ENCODE assay signal across 7 cellular contexts in the genomic region with DNA sequence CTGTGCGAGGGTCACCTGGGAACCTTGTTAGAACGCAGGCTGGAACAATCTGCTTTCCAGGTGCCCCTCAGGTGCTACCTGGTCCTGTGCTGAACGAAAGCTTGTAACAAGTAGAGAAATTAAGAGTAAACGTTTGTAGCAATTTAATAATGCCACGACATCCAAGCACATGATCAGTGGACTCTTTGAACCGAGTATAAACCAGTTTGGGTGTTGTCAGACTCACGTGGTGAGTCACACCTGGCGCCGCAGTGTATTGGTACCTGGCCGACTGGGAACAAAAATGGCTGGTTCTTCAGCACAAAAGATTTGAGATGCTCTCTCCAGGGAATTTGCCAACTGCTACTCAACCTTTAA. TPM values are rescaled to one million over a fixed set of nuclear protein-coding genes. Genes with fewer than 3 reads are reported as not detected.
DNase-seq lines count a peak whose midpoint lies in the region; ATAC-seq and TF ChIP-seq lines count a peak whose summit lies in the region.

No MANE protein-coding gene starts in this region.

- no peak for TF ChIP-seq EP300 in sigmoid colon (IDR thresholded peaks at IDR 0.05)

- H3K4me1 ChIP-seq in HAP-1 (peaks cover 30% of the 10 kb centered on the region), Panc1 (ENCODE audit: control insufficient read depth, insufficient read depth, low read length) (peaks cover 21% of the 10 kb centered on the region), sigmoid colon (peaks cover 0 to 30% (median 27%) of the 10 kb centered on the region in 4 donors)
- H3K4me1 ChIP-seq in CD8-positive, alpha-beta memory T cell (ENCODE audit: insufficient read depth, low read length) = no peaks in the 10 kb centered on the region

- no TSS peak for BruUV-seq in Panc1 (replicated peaks; lab: Mats Ljungman, UMichigan)

- peaks cover 42 to 69% of the 10 kb centered on the region in 2 donors for H3K27me3 Mint-ChIP-seq in CD8-positive, alpha-beta memory T cell

- TF ChIP-seq CTCF in Panc1 (IDR thresholded peaks at IDR 0.05) = no peak
- no peak for TF ChIP-seq CTCF in fibroblast of villous mesenchyme (IDR thresholded peaks at IDR 0.05; ENCODE audit: insufficient read depth, low read depth, low read length)
- TF ChIP-seq CTCF in sigmoid colon (IDR thresholded peaks at IDR 0.05) = no peak

- H3K27me3 ChIP-seq in HAP-1 (ENCODE audit: low read depth) (no peaks in the 10 kb centered on the region; the same call in 1 of the 2 replicates), Panc1 (ENCODE audit: control insufficient read depth, insufficient read depth, low read length) (peaks cover 9% of the 10 kb centered on the region), sigmoid colon (peaks cover 25 to 51% (median 43%) of the 10 kb centered on the region in 3 donors)
- H3K27me3 ChIP-seq in CD8-positive, alpha-beta memory T cell (ENCODE audit: insufficient read depth, low read length, poor library complexity, severe bottlenecking) = peaks cover 8% of the 10 kb centered on the region

- ATAC-seq in Panc1 = no peak

- 8 to 32% methylated on average over 10 of the region's 10 CpGs for WGBS in sigmoid colon, 2 donors

- H3K36me3 ChIP-seq in HAP-1 (replicated peaks) = no peaks in the 10 kb centered on the region
- peaks cover 6% of the 10 kb centered on the region for H3K36me3 ChIP-seq in Panc1 (ENCODE audit: control insufficient read depth, insufficient read depth, low read length)
- no peaks in the 10 kb centered on the region for H3K36me3 ChIP-seq in sigmoid colon
- H3K36me3 ChIP-seq in CD8-positive, alpha-beta memory T cell (ENCODE audit: insufficient read depth, low read length) = no peaks in the 10 kb centered on the region

- peak overlapping the region in 1 of 8 donors; percentile 56 for H3K27ac Mint-ChIP-seq in CD8-positive, alpha-beta memory T cell

- DNase-seq in HAP-1 (ENCODE audit: low spot score in 2 of 2) (no peak), Panc1 (ENCODE audit: low read depth, low spot score) (no peak), fibroblast of villous mesenchyme (ENCODE audit: low read depth) (no peak), sigmoid colon (no peak), occipital lobe (lab: John Stamatoyannopoulos, UW) (no peak), midbrain (lab: John Stamatoyannopoulos, UW) (no peak)
- no peak for DNase-seq in CD8-positive, alpha-beta memory T cell

- H3K4me1 Mint-ChIP-seq in CD8-positive, alpha-beta memory T cell = peaks cover 14 to 30% (median 17%) of the 10 kb centered on the region in 3 donors

- CTCF ChIA-PET in Panc1 (lab: Charles Lee) = no interaction called here
- CTCF ChIA-PET in CD8-positive, alpha-beta memory T cell (lab: Charles Lee) = no interaction called here

- H3K9me3 ChIP-seq in HAP-1 (no peaks in the 10 kb centered on the region), Panc1 (ENCODE audit: control insufficient read depth, insufficient read depth, low read depth, low read length) (no peaks in the 10 kb centered on the region), sigmoid colon (no peaks in the 10 kb centered on the region)
- no peaks in the 10 kb centered on the region for H3K9me3 ChIP-seq in CD8-positive, alpha-beta memory T cell (ENCODE audit: low read length)

- no peaks in the 10 kb centered on the region for H3K36me3 Mint-ChIP-seq in CD8-positive, alpha-beta memory T cell

- POLR2A ChIA-PET in Panc1 (lab: Charles Lee) = no interaction called here
- POLR2A ChIA-PET in CD8-positive, alpha-beta memory T cell (lab: Charles Lee) = no interaction called here

- H3K4me3 ChIP-seq in HAP-1 (peak overlapping the region; percentile 87), Panc1 (ENCODE audit: low read depth in 2 of 2, low read length in 2 of 2) (peak overlapping the region; percentile 90 to 97), fibroblast of villous mesenchyme (ENCODE audit: low read depth, low read length) (peak overlapping the region; percentile 77), sigmoid colon (peak overlapping the region in 3 of 4 donors; percentile 57 to 61 (median 58))
- no peak overlapping the region for H3K4me3 ChIP-seq in CD8-positive, alpha-beta memory T cell (ENCODE audit: low read length)

- no peak for TF ChIP-seq POLR2A in sigmoid colon (IDR thresholded peaks at IDR 0.05)

- H3K4me3 Mint-ChIP-seq in CD8-positive, alpha-beta memory T cell = peak overlapping the region in 3 of 7 donors; percentile 15 to 68 (median 52)

- in situ Hi-C loops in HAP-1 (cut with MboI; ENCODE audit: low sequenced_read_pairs) = no loop called here
- in situ Hi-C loops in Panc1 (cut with HindIII; ENCODE audit: low pct_unique_long_range_greater_than_20kb, low sequenced_read_pairs) = loop anchor here (25.0 kb wide), 1 partner anchor 200 kb away; no protein-coding TSS in a partner anchor

- H3K9me3 Mint-ChIP-seq in CD8-positive, alpha-beta memory T cell = peaks cover 0 to 10% (median 2%) of the 10 kb centered on the region in 5 donors

- H3K27ac ChIP-seq in Panc1 (ENCODE audit: low read length) (peak overlapping the region; percentile 84), sigmoid colon (peak overlapping the region in 2 of 4 donors; percentile 41 to 66)
- H3K27ac ChIP-seq in CD8-positive, alpha-beta memory T cell (ENCODE audit: low read depth, low read length) = no peak overlapping the region

- intact Hi-C loops in Panc1 (cut with micrococcal nuclease; ENCODE audit: unreplicated experiment) = no loop called here
- intact Hi-C loops in sigmoid colon (cut with DNase I) = loop anchor here (5.0 to 10.0 kb wide), 2 partner anchors 132 to 255 kb away; no protein-coding TSS in a partner anchor

RNA-seq across cellular contexts. Expression of a gene that starts 0.9 kb away (rescaled TPM):
- 71.9 TPM for total RNA-seq in Panc1 (2021; ENCODE audit: unreplicated experiment)
- polyA plus RNA-seq in Panc1 (2012; ENCODE audit: insufficient read length) = 68.6 TPM
- total RNA-seq in fibroblast of villous mesenchyme = 36.7 and 61.2 TPM in 2 replicates
- 1 to 10 TPM; 3.9 to 8.3 (median 5.1) TPM for total RNA-seq in sigmoid colon
- 10 to 100 TPM; 13.2 to 20.3 (median 15.4) TPM for polyA plus RNA-seq in sigmoid colon
- total RNA-seq in occipital lobe = 31.2 TPM
- under 1 TPM; 0.11 to 0.18 TPM for total RNA-seq in CD8-positive, alpha-beta memory T cell
- polyA plus RNA-seq in CD8-positive, alpha-beta memory T cell = not detected

Comparison
In these comparisons a context has a peak if more than half of its experiments do, and no peak if none do; other contexts are left out.
1. RNA of a gene that starts 0.9 kb away (total RNA-seq): 71.9 TPM in Panc1 (single experiment), 36.7 to 61.2 TPM in fibroblast of villous mesenchyme, 31.2 TPM in occipital lobe (single experiment) and 3.9 to 8.3 TPM in sigmoid colon; 0.11 to 0.18 TPM in CD8-positive, alpha-beta memory T cell; every median in the first group is over 4 times any median in the second.